In genomic region chr20:33719277-33719988, GRCh38 we compare ENCODE assay signal across 8 cellular contexts. TPM values are rescaled to one million over a fixed set of nuclear protein-coding genes. Genes with fewer than 3 reads are reported as not detected.
DNase-seq lines count a peak whose midpoint lies in the region; ATAC-seq and TF ChIP-seq lines count a peak whose summit lies in the region.

No MANE protein-coding gene starts in this region.

- POLR2A ChIA-PET in RWPE1 (lab: Yijun Ruan, JAX; ENCODE audit: low non-redundant PET): interaction anchor here (1.0 to 1.2 kb wide), 2 partner anchors 13 to 45 kb away, joined by 3 read pairs; no protein-coding TSS in a partner anchor

- TF ChIP-seq EP300 in esophagus muscularis mucosa (IDR thresholded peaks at IDR 0.05): no peak

- 44% methylated on average over 12 of the region's 13 CpGs for WGBS in esophagus muscularis mucosa

- H3K27me3 ChIP-seq in esophagus muscularis mucosa (no peaks in the 10 kb centered on the region), rectal smooth muscle tissue (ENCODE audit: control insufficient read depth, insufficient read depth, low read length) (no peaks in the 10 kb centered on the region)

- no peak for DNase-seq in GM12864 (ENCODE audit: low read depth)
- DNase-seq in RWPE1 (ENCODE audit: low spot score): no peak
- no peak for DNase-seq in esophagus muscularis mucosa (ENCODE audit: extremely low spot score)
- no peak for DNase-seq in GM13977 (ENCODE audit: low spot score)
- DNase-seq in SKM-1 (lab: John Stamatoyannopoulos, UW; ENCODE audit: unreplicated experiment): no peak
- no peak for DNase-seq in kidney glomerular epithelial cell (lab: John Stamatoyannopoulos, UW)

- ATAC-seq in HG02642 (IDR thresholded peaks at IDR 0.05; ENCODE audit: poor library complexity, unreplicated experiment): no peak

- TF ChIP-seq POLR2A in esophagus muscularis mucosa (IDR thresholded peaks at IDR 0.05; ENCODE audit: low read depth): no peak

- intact Hi-C loops in esophagus muscularis mucosa (cut with DNase I): no loop called here

- CTCF ChIA-PET in RWPE1 (lab: Yijun Ruan, JAX): interaction anchor here (0.6 to 0.8 kb wide), 3 partner anchors 33 to 254 kb away, joined by 3 read pairs; no protein-coding TSS in a partner anchor

- H3K4me3 ChIP-seq in GM12864 (ENCODE audit: low read depth, low read length): peak overlapping the region; percentile 73
- H3K4me3 ChIP-seq in esophagus muscularis mucosa: peak overlapping the region; percentile 64 to 89 (median 86)
- peak overlapping the region; percentile 71 for H3K4me3 ChIP-seq in rectal smooth muscle tissue (ENCODE audit: low read length)

- no peaks in the 10 kb centered on the region for H3K9me3 ChIP-seq in esophagus muscularis mucosa

- in situ Hi-C loops in GM13977 (cut with MboI; ENCODE audit: low pct_unique_long_range_greater_than_20kb, low sequenced_read_pairs, unreplicated experiment): no loop called here

- H3K4me1 ChIP-seq in esophagus muscularis mucosa (peaks cover 11 to 24% (median 20%) of the 10 kb centered on the region in 4 donors), rectal smooth muscle tissue (ENCODE audit: control insufficient read depth, insufficient read depth, low read length) (no peaks in the 10 kb centered on the region)

- peak overlapping the region; percentile 50 for H3K9ac ChIP-seq in rectal smooth muscle tissue (ENCODE audit: low read length)

- H3K27ac ChIP-seq in RWPE1 (peak overlapping the region; percentile 76), esophagus muscularis mucosa (replicated peaks in 1 of 4) (peak overlapping the region; percentile 68 to 84 (median 78)), rectal smooth muscle tissue (ENCODE audit: low read depth, low read length) (no peak overlapping the region)

- H3K36me3 ChIP-seq in esophagus muscularis mucosa: peaks cover 0 to 11% (median 6%) of the 10 kb centered on the region in 4 donors
- H3K36me3 ChIP-seq in rectal smooth muscle tissue (ENCODE audit: control insufficient read depth, insufficient read depth, low read length): no peaks in the 10 kb centered on the region

- TF ChIP-seq CTCF in GM12864 (IDR thresholded peaks at IDR 0.05; ENCODE audit: low read depth, low read length, missing control alignments) (no peak), RWPE1 (conservative IDR thresholded peaks at IDR 0.05; ENCODE audit: low read depth) (no peak), esophagus muscularis mucosa (IDR thresholded peaks at IDR 0.05) (no peak), GM13977 (IDR thresholded peaks at IDR 0.05; ENCODE audit: extremely low read depth, insufficient read depth, missing control alignments) (no peak)

RNA-seq across cellular contexts. Expression of gene PXMP4, which starts 0.7 kb away (rescaled TPM):
- 10 to 100 TPM in 2 of 4 donors, 1 to 10 TPM in 2; 4.5 to 13.0 (median 9.2) TPM for total RNA-seq in esophagus muscularis mucosa

RNA-seq across cellular contexts. Expression of gene ZNF341, which starts 12.4 kb away (rescaled TPM):
- 1 to 10 TPM; 1.7 to 4.2 (median 3.4) TPM for total RNA-seq in esophagus muscularis mucosa

RNA-seq across cellular contexts. Expression of gene E2F1, which starts 33.2 kb away (rescaled TPM):
- total RNA-seq in esophagus muscularis mucosa: 1 to 10 TPM; 1.8 to 5.0 (median 2.9) TPM

RNA-seq across cellular contexts. Expression of gene NECAB3, which starts 45.2 kb away (rescaled TPM):
- total RNA-seq in esophagus muscularis mucosa: 10 to 100 TPM; 34.1 to 43.4 (median 39.9) TPM

RNA-seq across cellular contexts. Expression of gene ACTL10, which starts 52.7 kb away (rescaled TPM):
- total RNA-seq in esophagus muscularis mucosa: 1 to 10 TPM; 1.3 to 2.5 (median 2.0) TPM
